ENCODE assay signal across 22 cellular contexts in genomic region chr4:1402516-1403101, GRCh38. TPM values are rescaled to one million over a fixed set of nuclear protein-coding genes. Genes with fewer than 3 reads are reported as not detected.
DNase-seq lines count a peak whose midpoint lies in the region; TF ChIP-seq lines count a peak whose summit lies in the region.
"Had no signal": no experiment of that assay in that cellular context is flagged by ENCODE, and none has a peak within 500 bp of the region (broad histone marks: within the 10 kb centered on the region; RNA-seq: fewer than 3 reads in every experiment).

No MANE protein-coding gene starts in this region.

- intact Hi-C loops in stomach (cut with DNase I; ENCODE audit: low total_unique reads) = no loop called here

- no peaks in the 10 kb centered on the region for H3K4me1 Mint-ChIP-seq in endodermal cell
- H3K4me1 Mint-ChIP-seq: nephron had no signal

- H3K9me3 ChIP-seq in HUES6 (ENCODE audit: control insufficient read depth, insufficient read depth, low read depth, low read length) (peaks cover 8% of the 10 kb centered on the region), endodermal cell (ENCODE audit: control insufficient read depth, low read length) (no peaks in the 10 kb centered on the region), stomach (peaks cover 0 to 8% (median 4%) of the 10 kb centered on the region in 4 donors)
- H3K9me3 ChIP-seq: thyroid gland had no signal

- no peaks in the 10 kb centered on the region for H3K36me3 Mint-ChIP-seq in endodermal cell (ENCODE audit: low read depth)

- H3K36me3 ChIP-seq in HUES6 (ENCODE audit: control insufficient read depth, insufficient read depth, low read length) (no peaks in the 10 kb centered on the region), endodermal cell (ENCODE audit: control insufficient read depth, insufficient read depth, low read length) (no peaks in the 10 kb centered on the region), stomach (no peaks in the 10 kb centered on the region)
- H3K36me3 ChIP-seq: thyroid gland had no signal

- H3K4me3 Mint-ChIP-seq in endodermal cell = no peak overlapping the region
- H3K4me3 Mint-ChIP-seq: activated CD4-positive, alpha-beta T cell treated with anti-CD3 and anti-CD28 coated beads, Interleukin-2, amount 10 ng/mL, durations not matched to agents 7 days and 5 days; effector memory CD8-positive, alpha-beta T cell; HFFc6; nephron had no signal

- peak overlapping the region; percentile 3; the same call in 1 of the 2 replicates for H3K4me3 ChIP-seq in HUES6 (ENCODE audit: low read depth, low read length)
- H3K4me3 ChIP-seq in endodermal cell (ENCODE audit: low read length) = no peak overlapping the region
- no peak overlapping the region for H3K4me3 ChIP-seq in stomach

- 6 to 12% methylated on average over 28 to 71 of the region's 71 CpGs for WGBS in endodermal cell (ENCODE audit: insufficient coverage in 1 of 2, insufficient read length in 1 of 2), 2 experiments
- 4 to 6% (median 5%) methylated on average over 44 to 71 of the region's 71 CpGs for WGBS in stomach, 5 donors

- no peak overlapping the region for H3K27ac Mint-ChIP-seq in endodermal cell
- H3K27ac Mint-ChIP-seq: activated CD4-positive, alpha-beta T cell treated with anti-CD3 and anti-CD28 coated beads, Interleukin-2, amount 10 ng/mL, durations not matched to agents 7 days and 5 days; effector memory CD8-positive, alpha-beta T cell; HFFc6; nephron had no signal

- H3K27ac ChIP-seq in HUES6 (ENCODE audit: low read depth, low read length) = no peak overlapping the region
- no peak overlapping the region for H3K27ac ChIP-seq in endodermal cell (ENCODE audit: low read depth, low read length)
- H3K27ac ChIP-seq in stomach = no peak overlapping the region
- H3K27ac ChIP-seq: HL-60, thyroid gland had no signal

- H3K4me1 ChIP-seq in HUES6 (ENCODE audit: control insufficient read depth, insufficient read depth, low read length) (no peaks in the 10 kb centered on the region), endodermal cell (ENCODE audit: control insufficient read depth, insufficient read depth, low read length) (no peaks in the 10 kb centered on the region), stomach (peaks cover 17 to 60% (median 38%) of the 10 kb centered on the region in 4 donors)

- no peak for TF ChIP-seq EP300 in stomach (IDR thresholded peaks at IDR 0.05)

- H3K9ac ChIP-seq in HUES6 (ENCODE audit: low read length) = no peak overlapping the region
- no peak overlapping the region for H3K9ac ChIP-seq in endodermal cell (ENCODE audit: extremely low read depth, low read length, poor library complexity, severe bottlenecking)

- DNase-seq in activated naive CD4-positive, alpha-beta T cell treated with Interleukin-2 at 50 U/mL for 16 hours = peak; percentile 2
- no peak for DNase-seq in activated naive CD4-positive, alpha-beta T cell treated with anti-CD3 and anti-CD28 coated beads, Interleukin-2, amount 50 U/mL, for 16 hours
- peak; percentile 55 for DNase-seq in endodermal cell
- peak; percentile 17 for DNase-seq in stomach
- DNase-seq in foreskin melanocyte = no peak
- no peak for DNase-seq in Kasumi-1 (lab: John Stamatoyannopoulos, UW)
- DNase-seq in GDM1 (lab: John Stamatoyannopoulos, UW) = no peak
- DNase-seq: activated CD4-positive, alpha-beta T cell treated with anti-CD3 and anti-CD28 coated beads, Interleukin-2, amount 10 ng/mL, durations not matched to agents 7 days and 5 days; effector memory CD8-positive, alpha-beta T cell; HFFc6; NCI-H1417 treated with DMSO at 0.1 percent for 48 hours; NCI-H2227 treated with DMSO at 0.1 percent for 48 hours; SHP77; stimulated activated CD4-positive, alpha-beta T cell treated with anti-CD3 and anti-CD28 coated beads, Interleukin-2, amount 100 ng/mL, for 24 hours; T-helper 9 cell; thyroid gland had no signal

- peaks cover 22% of the 10 kb centered on the region for H3K9me3 Mint-ChIP-seq in endodermal cell
- H3K9me3 Mint-ChIP-seq: effector memory CD8-positive, alpha-beta T cell had no signal

- peaks cover 90% of the 10 kb centered on the region for H3K27me3 ChIP-seq in HUES6 (ENCODE audit: control insufficient read depth, insufficient read depth, low read length)
- H3K27me3 ChIP-seq in endodermal cell (ENCODE audit: control insufficient read depth, insufficient read depth, low read length, poor library complexity, severe bottlenecking) = peaks cover 88% of the 10 kb centered on the region
- H3K27me3 ChIP-seq in stomach = peaks cover 64 to 85% (median 77%) of the 10 kb centered on the region in 3 donors

- TF ChIP-seq CTCF in endodermal cell (conservative IDR thresholded peaks at IDR 0.05) (no peak), stomach (IDR thresholded peaks at IDR 0.05) (no peak)

- no peak for TF ChIP-seq POLR2A in stomach (IDR thresholded peaks at IDR 0.05)

- H3K27me3 Mint-ChIP-seq in endodermal cell (ENCODE audit: insufficient read depth) = peaks cover 68% of the 10 kb centered on the region

RNA-seq across cellular contexts. Expression of gene NKX1-1, which starts 3.6 kb away (rescaled TPM):
- total RNA-seq in endodermal cell (not detected), stomach (not detected)
- 0.18 TPM for polyA plus RNA-seq in endodermal cell (2013, experiment 1 of 2)
- not detected for polyA plus RNA-seq in endodermal cell (2013, experiment 2 of 2)
- not detected for polyA plus RNA-seq in stomach
- total RNA-seq: activated CD4-positive, alpha-beta T cell treated with anti-CD3 and anti-CD28 coated beads, Interleukin-2, amount 10 ng/mL, durations not matched to agents 7 days and 5 days; fibroblast of villous mesenchyme; HFFc6; lung microvascular endothelial cell; renal cortical epithelial cell; thyroid gland had no signal

RNA-seq across cellular contexts. Expression of gene UVSSA, which starts 55.6 kb away (rescaled TPM):
- 10 to 100 TPM; 50.4 to 61.6 TPM for total RNA-seq in endodermal cell
- 19.2 TPM for polyA plus RNA-seq in endodermal cell (2013, experiment 1 of 2)
- polyA plus RNA-seq in endodermal cell (2013, experiment 2 of 2) = 17.1 TPM
- 100 to 1,000 TPM in 1 of 5 donors, 10 to 100 TPM in 4; 15.1 to 103 (median 53.9) TPM for total RNA-seq in stomach
- polyA plus RNA-seq in stomach = 1 to 10 TPM; 4.1 to 7.0 (median 5.2) TPM

Comparison
In these comparisons a context has a peak if more than half of its experiments do, and no peak if none do; other contexts are left out.
1. DNase-seq: peak in activated naive CD4-positive, alpha-beta T cell treated with Interleukin-2 at 50 U/mL for 16 hours (single experiment), endodermal cell (single experiment) and stomach (single experiment); none in activated naive CD4-positive, alpha-beta T cell treated with anti-CD3 and anti-CD28 coated beads, Interleukin-2, amount 50 U/mL, for 16 hours (single experiment), foreskin melanocyte (single experiment), Kasumi-1 (0 of 2) and GDM1 (single experiment).